ENCODE assay signal across 21 cellular contexts in the genomic region with DNA sequence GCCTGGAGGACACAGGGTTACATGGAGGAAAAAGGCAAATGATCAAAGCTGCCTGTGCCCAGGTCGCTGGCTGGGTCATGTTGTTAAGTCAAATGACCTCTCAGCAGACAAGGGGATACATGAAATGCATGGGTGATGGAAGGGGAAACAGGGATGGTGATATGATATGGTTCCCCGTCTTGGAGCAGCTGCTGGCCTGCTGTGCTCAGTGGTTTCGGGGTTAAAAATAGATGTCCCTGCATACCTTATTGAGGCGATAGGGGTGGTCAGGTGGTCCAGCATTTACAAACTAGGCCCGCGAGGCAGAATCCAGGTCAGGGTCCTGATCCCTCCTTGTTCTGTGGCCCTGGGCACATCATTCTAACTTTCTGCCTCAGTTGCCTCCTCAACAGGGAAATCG.
"Had no signal": no experiment of that assay in that cellular context is flagged by ENCODE, and none has a peak within 500 bp of the region (broad histone marks: within the 10 kb centered on the region; RNA-seq: fewer than 3 reads in every experiment).

No MANE protein-coding gene starts in this region.

- H3K4me3 Mint-ChIP-seq: activated CD4-positive, alpha-beta T cell treated with anti-CD3 and anti-CD28 coated beads for 36 hours; stimulated activated naive B cell treated with anti-CD40 and anti-IgM and Interleukin-4, amounts not matched to agents 10 μg/mL and 1 μg/mL and 100 μg/mL, for 72 hours had no signal

- H3K4me1 Mint-ChIP-seq: stimulated activated naive B cell treated with anti-CD40 and anti-IgM and Interleukin-4, amounts not matched to agents 10 μg/mL and 1 μg/mL and 100 μg/mL, for 72 hours had no signal

- H3K36me3 Mint-ChIP-seq: activated naive CD8-positive, alpha-beta T cell treated with anti-CD3 and anti-CD28 coated beads for 36 hours; naive thymus-derived CD4-positive, alpha-beta T cell; stimulated activated naive B cell treated with anti-CD40 and anti-IgM and Interleukin-4, amounts not matched to agents 10 μg/mL and 1 μg/mL and 100 μg/mL, for 72 hours had no signal

- FAIRE-seq: colon, keratinocyte, pancreas had no signal

- H3K36me3 ChIP-seq: neutrophil, pancreas, sigmoid colon, thoracic aorta, WERI-Rb-1 had no signal

- H3K9me3 ChIP-seq: neutrophil, pancreas, sigmoid colon, spleen, thoracic aorta, upper lobe of left lung had no signal

- H3K9me3 Mint-ChIP-seq: activated naive CD8-positive, alpha-beta T cell treated with anti-CD3 and anti-CD28 coated beads for 36 hours; naive thymus-derived CD4-positive, alpha-beta T cell; stimulated activated naive B cell treated with anti-CD40 and anti-IgM and Interleukin-4, amounts not matched to agents 10 μg/mL and 1 μg/mL and 100 μg/mL, for 72 hours had no signal

- H3K27ac ChIP-seq: epithelial cell of prostate, neutrophil, pancreas, sigmoid colon, spleen, thoracic aorta, upper lobe of left lung, WERI-Rb-1 had no signal

- ATAC-seq: activated CD4-positive, alpha-beta T cell treated with anti-CD3 and anti-CD28 coated beads for 36 hours; naive thymus-derived CD4-positive, alpha-beta T cell; pancreas had no signal

- H3K27ac Mint-ChIP-seq: activated CD4-positive, alpha-beta T cell treated with anti-CD3 and anti-CD28 coated beads for 36 hours; activated naive CD8-positive, alpha-beta T cell treated with anti-CD3 and anti-CD28 coated beads for 36 hours had no signal

- H3K4me3 ChIP-seq: dorsolateral prefrontal cortex, pancreas, sigmoid colon, spleen, thoracic aorta, upper lobe of left lung had no signal

- DNase-seq: activated CD4-positive, alpha-beta T cell treated with anti-CD3 and anti-CD28 coated beads for 36 hours; activated CD4-positive, alpha-beta T cell treated with anti-CD3 and anti-CD28 coated beads, Interleukin-2, amount 50 U/mL, for 48 hours; amniotic stem cell; central memory CD4-positive, alpha-beta T cell; dorsolateral prefrontal cortex; foreskin melanocyte; hypothalamus; mammary epithelial cell; naive thymus-derived CD4-positive, alpha-beta T cell; pancreas; spleen; stimulated activated naive B cell treated with anti-CD40 and anti-IgM and Interleukin-4, amounts not matched to agents 10 μg/mL and 1 μg/mL and 100 μg/mL, for 72 hours; upper lobe of left lung; WERI-Rb-1 had no signal

- H3K27me3 ChIP-seq: dorsolateral prefrontal cortex, pancreas, sigmoid colon, spleen, upper lobe of left lung had no signal

- H3K4me1 ChIP-seq: pancreas, sigmoid colon, upper lobe of left lung had no signal
